In genomic region chr5:143229896-143230675, GRCh38 we compare ENCODE assay signal across 8 cellular contexts.
DNase-seq lines count a peak whose midpoint lies in the region; ATAC-seq and TF ChIP-seq lines count a peak whose summit lies in the region.

No MANE protein-coding gene starts in this region.

- H3K9ac ChIP-seq in endocrine pancreas (ENCODE audit: control insufficient read depth, insufficient read depth, low read length): peak overlapping the region; percentile 39

- no peaks in the 10 kb centered on the region for H3K9me3 ChIP-seq in right atrium auricular region
- no peaks in the 10 kb centered on the region for H3K9me3 ChIP-seq in endocrine pancreas (ENCODE audit: control insufficient read depth, low read length)

- DNase-seq in Right ventricle myocardium inferior (ENCODE audit: missing footprints) (no peak), right atrium auricular region (ENCODE audit: low spot score) (no peak), NCI-H526 treated with DMSO at 0.1 percent for 48 hours (lab: John Stamatoyannopoulos, UW) (peak; percentile 73), retina (peak; percentile 47), NCI-H187 (lab: John Stamatoyannopoulos, UW) (no peak), NCI-H510A treated with DMSO at 0.1 percent for 48 hours (lab: John Stamatoyannopoulos, UW) (no peak)

- H3K36me3 ChIP-seq in right atrium auricular region (no peaks in the 10 kb centered on the region), endocrine pancreas (ENCODE audit: control insufficient read depth, insufficient read depth, low read length) (no peaks in the 10 kb centered on the region)

- H3K27me3 ChIP-seq in right atrium auricular region (no peaks in the 10 kb centered on the region), endocrine pancreas (ENCODE audit: control insufficient read depth, insufficient read depth, low read length) (no peaks in the 10 kb centered on the region)

- no peak for TF ChIP-seq CTCF in right atrium auricular region (IDR thresholded peaks at IDR 0.05)

- peak; percentile 66 for ATAC-seq in Right ventricle myocardium inferior
- peak; percentile 83 for ATAC-seq in HG02678 (IDR thresholded peaks at IDR 0.05; ENCODE audit: unreplicated experiment)

- H3K4me3 ChIP-seq in right atrium auricular region (no peak overlapping the region), endocrine pancreas (ENCODE audit: control insufficient read depth, insufficient read depth, low read length) (peak overlapping the region; percentile 39)

- intact Hi-C loops in Right ventricle myocardium inferior (cut with DNase I): no loop called here

- no peak overlapping the region for H3K27ac ChIP-seq in right atrium auricular region

- H3K4me1 ChIP-seq in right atrium auricular region: peaks cover 0 to 20% of the 10 kb centered on the region in 2 donors
- peaks cover 7% of the 10 kb centered on the region for H3K4me1 ChIP-seq in endocrine pancreas (ENCODE audit: control insufficient read depth, insufficient read depth, low read length)

Comparison
In these comparisons a context has a peak if more than half of its experiments do, and no peak if none do; other contexts are left out.
1. DNase-seq: peak in NCI-H526 treated with DMSO at 0.1 percent for 48 hours (single experiment) and retina (single experiment); none in Right ventricle myocardium inferior (single experiment), right atrium auricular region (single experiment), NCI-H187 (0 of 2) and NCI-H510A treated with DMSO at 0.1 percent for 48 hours (single experiment).